In genomic region chr2:230411484-230412368, GRCh38 we compare ENCODE assay signal across 8 cellular contexts. TPM values are rescaled to one million over a fixed set of nuclear protein-coding genes. Genes with fewer than 3 reads are reported as not detected.
DNase-seq lines count a peak whose midpoint lies in the region; ATAC-seq and TF ChIP-seq lines count a peak whose summit lies in the region.

No MANE protein-coding gene starts in this region.

- H3K9me3 ChIP-seq in HUES48 (ENCODE audit: control insufficient read depth, insufficient read depth, low read length) = no peaks in the 10 kb centered on the region
- H3K9me3 ChIP-seq in left ventricle myocardium inferior (replicated peaks) = no peaks in the 10 kb centered on the region

- no peaks in the 10 kb centered on the region for H3K36me3 Mint-ChIP-seq in progenitor cell of endocrine pancreas (ENCODE audit: insufficient read depth)

- peak overlapping the region; percentile 46; the same call in 1 of the 2 replicates for H3K9ac ChIP-seq in HUES48 (ENCODE audit: low read depth, low read length)

- intact Hi-C loops in left ventricle myocardium inferior (cut with micrococcal nuclease) = no loop called here

- peak; percentile 51 for ATAC-seq in GM21423 (IDR thresholded peaks at IDR 0.05; ENCODE audit: unreplicated experiment)

- H3K27ac Mint-ChIP-seq in progenitor cell of endocrine pancreas = peak overlapping the region; percentile 83

- peak; percentile 77 for DNase-seq in EH (ENCODE audit: low read depth)
- peak; percentile 45 for DNase-seq in SKM-1 treated with dmso at 0.1 percent for 144 hours (lab: John Stamatoyannopoulos, UW; ENCODE audit: unreplicated experiment)
- DNase-seq in amniotic stem cell (lab: John Stamatoyannopoulos, UW) = peak; percentile 23
- peak; percentile 65 for DNase-seq in left ventricle myocardium inferior
- peak; percentile 21 for DNase-seq in progenitor cell of endocrine pancreas (ENCODE audit: low spot score, unreplicated experiment)
- no peak for DNase-seq in mesenteric fat pad (ENCODE audit: low spot score)

- no peaks in the 10 kb centered on the region for H3K9me3 Mint-ChIP-seq in progenitor cell of endocrine pancreas (ENCODE audit: low read depth)

- peak overlapping the region; percentile 72 for H3K4me3 ChIP-seq in HUES48 (ENCODE audit: low read depth, low read length)
- H3K4me3 ChIP-seq in left ventricle myocardium inferior = peak overlapping the region; percentile 78

- peaks cover 3% of the 10 kb centered on the region for H3K4me1 Mint-ChIP-seq in progenitor cell of endocrine pancreas (ENCODE audit: low read depth)

- no peak for TF ChIP-seq CTCF in left ventricle myocardium inferior (IDR thresholded peaks at IDR 0.05; ENCODE audit: borderline replicate concordance)
- TF ChIP-seq CTCF in progenitor cell of endocrine pancreas (IDR thresholded peaks at IDR 0.05; ENCODE audit: unreplicated experiment) = no peak

- peak overlapping the region; percentile 85 for H3K4me3 Mint-ChIP-seq in progenitor cell of endocrine pancreas (ENCODE audit: low read depth)

- no peaks in the 10 kb centered on the region for H3K36me3 ChIP-seq in HUES48 (ENCODE audit: control insufficient read depth, insufficient read depth, low read length)
- no peaks in the 10 kb centered on the region for H3K36me3 ChIP-seq in left ventricle myocardium inferior

- H3K27me3 ChIP-seq in HUES48 (ENCODE audit: control insufficient read depth, insufficient read depth, low read length) = peaks cover 37% of the 10 kb centered on the region
- no peaks in the 10 kb centered on the region for H3K27me3 ChIP-seq in left ventricle myocardium inferior (ENCODE audit: low read depth)

- H3K4me1 ChIP-seq in HUES48 (ENCODE audit: control insufficient read depth, insufficient read depth, low read length) = peaks cover 3% of the 10 kb centered on the region; the same call in 1 of the 2 replicates
- peaks cover 63% of the 10 kb centered on the region for H3K4me1 ChIP-seq in left ventricle myocardium inferior

- peaks cover 64% of the 10 kb centered on the region for H3K27me3 Mint-ChIP-seq in progenitor cell of endocrine pancreas

- H3K27ac ChIP-seq in HUES48 (ENCODE audit: low read depth, low read length) = no peak overlapping the region
- H3K27ac ChIP-seq in left ventricle myocardium inferior (replicated peaks) = peak overlapping the region; percentile 96

RNA-seq across cellular contexts. Expression of gene SP100, which starts 4.3 kb away (rescaled TPM):
- total RNA-seq in left ventricle myocardium inferior (76.9 TPM), progenitor cell of endocrine pancreas (2.3 and 4.1 TPM in 2 replicates), mesenteric fat pad (121 TPM)

Comparison
In these comparisons a context has a peak if more than half of its experiments do, and no peak if none do; other contexts are left out.
1. RNA of gene SP100, which starts 4.3 kb away (total RNA-seq): 121 TPM in mesenteric fat pad (single experiment) and 76.9 TPM in left ventricle myocardium inferior (single experiment); 2.3 to 4.1 TPM in progenitor cell of endocrine pancreas; every median in the first group is over 10 times any median in the second.